ENCODE assay signal across 1 cellular context in genomic region chr5:154630410-154630809, GRCh38.
TF ChIP-seq lines count a peak whose summit lies in the region.

No MANE protein-coding gene starts in this region.

TF ChIP-seq in HepG2, 621 proteins besides CTCF, POLR2A, EP300 and RAD21 (continued from another document):
- no peak for TF ChIP-seq REST (IDR thresholded peaks at IDR 0.05; ENCODE audit: borderline replicate concordance in 1 of 2, low read depth in 1 of 2, low read length in 2 of 2)
